Comparison of ENCODE assay signal across 1 cellular context in the genomic region with DNA sequence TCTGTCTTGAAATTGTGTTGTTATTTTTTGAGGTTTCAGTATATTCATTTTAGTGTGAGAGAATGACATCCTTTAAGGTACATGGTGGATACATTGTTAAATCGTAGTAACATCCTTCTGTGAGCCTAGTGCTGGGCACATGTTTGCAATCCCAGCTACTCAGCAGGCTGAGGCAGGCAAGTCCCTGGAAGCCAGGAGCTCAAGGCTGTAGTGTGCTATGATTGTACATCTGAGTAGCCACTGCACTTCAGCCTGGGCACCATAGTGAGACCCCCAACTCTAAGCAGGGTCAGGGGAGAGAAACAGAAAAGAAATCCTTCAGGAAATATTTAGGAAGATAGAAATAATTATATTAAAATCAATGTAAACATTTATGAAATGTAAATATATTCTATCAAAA.
TF ChIP-seq lines count a peak whose summit lies in the region.

No MANE protein-coding gene starts in this region.

TF ChIP-seq in GM23338, 12 proteins besides CTCF, POLR2A, EP300 and RAD21 (continued from another document):
- TF ChIP-seq, protein P1, sequence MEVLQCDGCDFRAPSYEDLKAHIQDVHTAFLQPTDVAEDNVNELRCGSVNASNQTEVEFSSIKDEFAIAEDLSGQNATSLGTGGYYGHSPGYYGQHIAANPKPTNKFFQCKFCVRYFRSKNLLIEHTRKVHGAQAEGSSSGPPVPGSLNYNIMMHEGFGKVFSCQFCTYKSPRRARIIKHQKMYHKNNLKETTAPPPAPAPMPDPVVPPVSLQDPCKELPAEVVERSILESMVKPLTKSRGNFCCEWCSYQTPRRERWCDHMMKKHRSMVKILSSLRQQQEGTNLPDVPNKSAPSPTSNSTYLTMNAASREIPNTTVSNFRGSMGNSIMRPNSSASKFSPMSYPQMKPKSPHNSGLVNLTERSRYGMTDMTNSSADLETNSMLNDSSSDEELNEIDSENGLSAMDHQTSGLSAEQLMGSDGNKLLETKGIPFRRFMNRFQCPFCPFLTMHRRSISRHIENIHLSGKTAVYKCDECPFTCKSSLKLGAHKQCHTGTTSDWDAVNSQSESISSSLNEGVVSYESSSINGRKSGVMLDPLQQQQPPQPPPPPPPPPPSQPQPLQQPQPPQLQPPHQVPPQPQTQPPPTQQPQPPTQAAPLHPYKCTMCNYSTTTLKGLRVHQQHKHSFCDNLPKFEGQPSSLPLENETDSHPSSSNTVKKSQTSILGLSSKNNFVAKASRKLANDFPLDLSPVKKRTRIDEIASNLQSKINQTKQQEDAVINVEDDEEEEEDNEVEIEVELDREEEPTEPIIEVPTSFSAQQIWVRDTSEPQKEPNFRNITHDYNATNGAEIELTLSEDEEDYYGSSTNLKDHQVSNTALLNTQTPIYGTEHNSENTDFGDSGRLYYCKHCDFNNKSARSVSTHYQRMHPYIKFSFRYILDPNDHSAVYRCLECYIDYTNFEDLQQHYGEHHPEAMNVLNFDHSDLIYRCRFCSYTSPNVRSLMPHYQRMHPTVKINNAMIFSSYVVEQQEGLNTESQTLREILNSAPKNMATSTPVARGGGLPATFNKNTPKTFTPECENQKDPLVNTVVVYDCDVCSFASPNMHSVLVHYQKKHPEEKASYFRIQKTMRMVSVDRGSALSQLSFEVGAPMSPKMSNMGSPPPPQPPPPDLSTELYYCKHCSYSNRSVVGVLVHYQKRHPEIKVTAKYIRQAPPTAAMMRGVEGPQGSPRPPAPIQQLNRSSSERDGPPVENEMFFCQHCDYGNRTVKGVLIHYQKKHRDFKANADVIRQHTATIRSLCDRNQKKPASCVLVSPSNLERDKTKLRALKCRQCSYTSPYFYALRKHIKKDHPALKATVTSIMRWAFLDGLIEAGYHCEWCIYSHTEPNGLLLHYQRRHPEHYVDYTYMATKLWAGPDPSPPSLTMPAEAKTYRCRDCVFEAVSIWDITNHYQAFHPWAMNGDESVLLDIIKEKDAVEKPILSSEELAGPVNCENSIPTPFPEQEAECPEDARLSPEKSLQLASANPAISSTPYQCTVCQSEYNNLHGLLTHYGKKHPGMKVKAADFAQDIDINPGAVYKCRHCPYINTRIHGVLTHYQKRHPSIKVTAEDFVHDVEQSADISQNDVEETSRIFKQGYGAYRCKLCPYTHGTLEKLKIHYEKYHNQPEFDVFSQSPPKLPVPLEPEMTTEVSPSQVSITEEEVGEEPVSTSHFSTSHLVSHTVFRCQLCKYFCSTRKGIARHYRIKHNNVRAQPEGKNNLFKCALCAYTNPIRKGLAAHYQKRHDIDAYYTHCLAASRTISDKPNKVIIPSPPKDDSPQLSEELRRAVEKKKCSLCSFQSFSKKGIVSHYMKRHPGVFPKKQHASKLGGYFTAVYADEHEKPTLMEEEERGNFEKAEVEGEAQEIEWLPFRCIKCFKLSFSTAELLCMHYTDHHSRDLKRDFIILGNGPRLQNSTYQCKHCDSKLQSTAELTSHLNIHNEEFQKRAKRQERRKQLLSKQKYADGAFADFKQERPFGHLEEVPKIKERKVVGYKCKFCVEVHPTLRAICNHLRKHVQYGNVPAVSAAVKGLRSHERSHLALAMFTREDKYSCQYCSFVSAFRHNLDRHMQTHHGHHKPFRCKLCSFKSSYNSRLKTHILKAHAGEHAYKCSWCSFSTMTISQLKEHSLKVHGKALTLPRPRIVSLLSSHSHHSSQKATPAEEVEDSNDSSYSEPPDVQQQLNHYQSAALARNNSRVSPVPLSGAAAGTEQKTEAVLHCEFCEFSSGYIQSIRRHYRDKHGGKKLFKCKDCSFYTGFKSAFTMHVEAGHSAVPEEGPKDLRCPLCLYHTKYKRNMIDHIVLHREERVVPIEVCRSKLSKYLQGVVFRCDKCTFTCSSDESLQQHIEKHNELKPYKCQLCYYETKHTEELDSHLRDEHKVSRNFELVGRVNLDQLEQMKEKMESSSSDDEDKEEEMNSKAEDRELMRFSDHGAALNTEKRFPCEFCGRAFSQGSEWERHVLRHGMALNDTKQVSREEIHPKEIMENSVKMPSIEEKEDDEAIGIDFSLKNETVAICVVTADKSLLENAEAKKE (CRISPR knock-in tag; IDR thresholded peaks at IDR 0.05), result no peak
- TF ChIP-seq ZNF331 (CRISPR knock-in tag; IDR thresholded peaks at IDR 0.05; ENCODE audit: low read depth), result no peak
